In the genomic region with DNA sequence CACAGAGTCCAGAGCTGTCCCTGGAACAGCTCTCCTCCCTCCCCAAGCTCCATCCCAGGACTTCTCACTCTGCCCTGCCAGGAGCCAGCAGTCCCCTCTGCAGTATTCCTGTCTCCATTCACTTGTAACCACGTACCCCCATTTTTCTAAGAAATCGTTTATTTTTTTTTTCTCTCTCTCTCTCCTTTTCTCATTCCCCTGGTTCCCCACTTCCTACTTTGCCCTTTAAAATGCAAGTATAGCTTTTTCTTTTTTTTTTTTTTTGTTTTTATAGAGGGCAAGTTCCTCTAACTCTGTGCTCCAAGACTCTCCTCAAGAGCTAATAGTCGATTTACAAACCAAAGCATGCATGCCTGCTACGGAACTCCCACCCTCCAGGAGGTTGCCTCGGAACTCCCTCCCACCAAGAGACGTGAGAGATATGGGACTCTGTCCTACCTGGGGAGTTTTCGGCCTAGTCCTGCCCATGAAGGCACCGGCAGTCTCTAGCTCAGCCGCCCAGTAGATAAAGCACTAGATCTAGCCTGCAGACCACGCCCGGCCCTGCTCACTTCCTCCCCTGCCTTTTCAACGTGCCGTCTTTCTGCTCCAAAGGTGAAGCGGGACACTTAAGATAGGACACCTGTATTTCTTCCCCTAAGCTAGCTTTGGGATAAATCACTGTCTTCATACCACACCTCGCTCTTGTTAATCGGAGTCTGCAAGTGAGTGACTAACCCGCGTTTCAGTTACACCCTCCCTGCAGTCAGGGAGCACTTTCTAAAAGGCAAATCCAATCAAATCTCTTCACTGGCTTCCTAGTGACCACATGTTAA, we compare ENCODE assay signal across 10 cellular contexts. TPM values are rescaled to one million over a fixed set of nuclear protein-coding genes. Genes with fewer than 3 reads are reported as not detected.
DNase-seq lines count a peak whose midpoint lies in the region; ATAC-seq and TF ChIP-seq lines count a peak whose summit lies in the region.
"Had no signal": no experiment of that assay in that cellular context is flagged by ENCODE, and none has a peak within 500 bp of the region (broad histone marks: within the 10 kb centered on the region; RNA-seq: fewer than 3 reads in every experiment).

No MANE protein-coding gene starts in this region.

- H2BK15ac ChIP-seq in H9 (ENCODE audit: low read depth, low read length), result no peak overlapping the region

- H3K18ac ChIP-seq in H9 (ENCODE audit: insufficient read length, low read depth, low read length), result no peak overlapping the region

- H3K4ac ChIP-seq in H9 (ENCODE audit: low read depth, low read length), result no peak overlapping the region

- POLR2A ChIA-PET in activated naive CD8-positive, alpha-beta T cell treated with anti-CD3 and anti-CD28 coated beads, Interleukin-2, amount 10 ng/mL, durations not matched to agents 7 days and 5 days (lab: Charles Lee), result interaction anchor here (0.6 kb wide), 1 partner anchor 92 kb away, joined by 3 read pairs; no protein-coding TSS in a partner anchor
- POLR2A ChIA-PET in naive thymus-derived CD8-positive, alpha-beta T cell (lab: Charles Lee), result interaction anchor here (0.6 kb wide), 1 partner anchor 356 kb away, joined by 3 read pairs; no protein-coding TSS in a partner anchor

- H3K23me2 ChIP-seq in H9 (ENCODE audit: insufficient read length, low read depth, low read length, poor library complexity, severe bottlenecking), result no peaks in the 10 kb centered on the region

- no peaks in the 10 kb centered on the region; the same call in none of the 2 replicates for H3K27me3 Mint-ChIP-seq in H9 (ENCODE audit: low read depth)
- no peaks in the 10 kb centered on the region for H3K27me3 Mint-ChIP-seq in activated naive CD8-positive, alpha-beta T cell treated with anti-CD3 and anti-CD28 coated beads, Interleukin-2, amount 10 ng/mL, durations not matched to agents 7 days and 5 days
- H3K27me3 Mint-ChIP-seq in naive thymus-derived CD8-positive, alpha-beta T cell, result no peaks in the 10 kb centered on the region

- H2AFZ ChIP-seq in H9 (ENCODE audit: low read length), result peak overlapping the region; percentile 75

- TF ChIP-seq EP300 in gastroesophageal sphincter (IDR thresholded peaks at IDR 0.05), result no peak

- no peak overlapping the region for H4K8ac ChIP-seq in H9 (replicated peaks; ENCODE audit: insufficient read length, low read depth, low read length)

- no CpG with 5 or more reads among the region's 18 CpGs for WGBS in H9 (ENCODE audit: extremely low coverage, insufficient read length, low lambda C conversion rate)
- 59 to 66% methylated on average over 12 to 14 of the region's 18 CpGs for WGBS in gastroesophageal sphincter (ENCODE audit: low coverage in 1 of 2), 2 donors

- H3K27ac ChIP-seq in H9 (ENCODE audit: insufficient read length, low read depth, low read length), result no peak overlapping the region
- peak overlapping the region in 1 of 4 donors; percentile 38 for H3K27ac ChIP-seq in Peyer's patch
- no peak overlapping the region for H3K27ac ChIP-seq in gastroesophageal sphincter

- no peak overlapping the region for H2BK20ac ChIP-seq in H9 (ENCODE audit: low read depth, low read length, poor library complexity, severe bottlenecking)

- no peak overlapping the region for H2BK120ac ChIP-seq in H9 (ENCODE audit: low read depth, low read length, poor library complexity, severe bottlenecking)

- H3K27me3 ChIP-seq in H9 (ENCODE audit: insufficient read depth, low read length) (no peaks in the 10 kb centered on the region), Peyer's patch (no peaks in the 10 kb centered on the region), gastroesophageal sphincter (peaks cover 21% of the 10 kb centered on the region)

- TF ChIP-seq POLR2A in Peyer's patch (IDR thresholded peaks at IDR 0.05) (no peak), gastroesophageal sphincter (IDR thresholded peaks at IDR 0.05) (no peak)

- no peak overlapping the region for H2AK5ac ChIP-seq in H9 (ENCODE audit: insufficient read length, low read length)

- no peak overlapping the region for H3K56ac ChIP-seq in H9 (ENCODE audit: insufficient read length, low read depth, low read length)

- no peak overlapping the region for H2BK12ac ChIP-seq in H9 (ENCODE audit: insufficient read length, low read depth, low read length)

- H3K79me1 ChIP-seq in H9 (ENCODE audit: insufficient read depth, low read depth, low read length, poor library complexity, severe bottlenecking), result no peaks in the 10 kb centered on the region

- no peak overlapping the region for H3K9ac ChIP-seq in H9 (ENCODE audit: extremely low read depth, insufficient read length, low read length)

- peak; percentile 42 for ATAC-seq in activated naive CD8-positive, alpha-beta T cell treated with anti-CD3 and anti-CD28 coated beads, Interleukin-2, amount 10 ng/mL, durations not matched to agents 7 days and 5 days (ENCODE audit: low read depth)
- peak in 1 of 2 donors; percentile 52 for ATAC-seq in naive thymus-derived CD8-positive, alpha-beta T cell
- ATAC-seq in GM18870 (IDR thresholded peaks at IDR 0.05; ENCODE audit: unreplicated experiment) (no peak), gastroesophageal sphincter (no peak)

- no peaks in the 10 kb centered on the region for H3K9me3 Mint-ChIP-seq in H9
- H3K9me3 Mint-ChIP-seq in activated naive CD8-positive, alpha-beta T cell treated with anti-CD3 and anti-CD28 coated beads, Interleukin-2, amount 10 ng/mL, durations not matched to agents 7 days and 5 days, result no peaks in the 10 kb centered on the region
- H3K9me3 Mint-ChIP-seq in naive thymus-derived CD8-positive, alpha-beta T cell, result no peaks in the 10 kb centered on the region

- peak overlapping the region in 1 of 4 donors; percentile 33 for H3K4me3 ChIP-seq in Peyer's patch
- H3K4me3 ChIP-seq in gastroesophageal sphincter, result no peak overlapping the region

- no peaks in the 10 kb centered on the region for H4K20me1 ChIP-seq in H9 (ENCODE audit: control insufficient read depth, insufficient read depth, insufficient read length)

- TF ChIP-seq CTCF in H9 (conservative IDR thresholded peaks at IDR 0.05) (no peak), Peyer's patch (IDR thresholded peaks at IDR 0.05) (no peak), gastroesophageal sphincter (IDR thresholded peaks at IDR 0.05) (no peak)

- H3K14ac ChIP-seq in H9 (ENCODE audit: insufficient read depth, low read length), result no peak overlapping the region

- no peak overlapping the region; a peak in 1 of 5 replicates for H3K4me3 Mint-ChIP-seq in H9
- peak overlapping the region; percentile 72 for H3K4me3 Mint-ChIP-seq in activated naive CD8-positive, alpha-beta T cell treated with anti-CD3 and anti-CD28 coated beads, Interleukin-2, amount 10 ng/mL, durations not matched to agents 7 days and 5 days
- peak overlapping the region; percentile 13 to 92 (median 58) for H3K4me3 Mint-ChIP-seq in naive thymus-derived CD8-positive, alpha-beta T cell

- no peak overlapping the region for H3T11ph ChIP-seq in H9 (ENCODE audit: low read length)

- no peak overlapping the region for H4K5ac ChIP-seq in H9 (ENCODE audit: insufficient read length, low read depth, low read length)

- DNase-seq in H9, result peak; percentile 61
- DNase-seq in Peyer's patch, result peak in 2 of 3 donors; percentile 38 to 59
- no peak for DNase-seq in activated naive CD8-positive, alpha-beta T cell treated with anti-CD3 and anti-CD28 coated beads, Interleukin-2, amount 10 ng/mL, durations not matched to agents 7 days and 5 days
- peak in 3 of 10 donors; percentile 4 to 22 (median 5) for DNase-seq in naive thymus-derived CD8-positive, alpha-beta T cell
- DNase-seq in NCI-H2029 treated with DMSO at 0.1 percent for 48 hours (lab: John Stamatoyannopoulos, UW), result no peak
- DNase-seq: DMS79, NCI-H1417, retina had no signal

- H3K36me3 ChIP-seq in Peyer's patch (no peaks in the 10 kb centered on the region), gastroesophageal sphincter (no peaks in the 10 kb centered on the region)

- H3K79me2 ChIP-seq in H9 (ENCODE audit: insufficient read depth, low read length), result no peaks in the 10 kb centered on the region

- peak overlapping the region; percentile 42 for H3K4me2 ChIP-seq in H9 (ENCODE audit: insufficient read depth, insufficient read length, low read length)

- H3K4me1 ChIP-seq in H9 (ENCODE audit: insufficient read depth, low read length), result no peaks in the 10 kb centered on the region
- no peaks in the 10 kb centered on the region for H3K4me1 ChIP-seq in Peyer's patch
- H3K4me1 ChIP-seq in gastroesophageal sphincter, result no peaks in the 10 kb centered on the region

- no peak overlapping the region for H3K23ac ChIP-seq in H9 (ENCODE audit: insufficient read length, low read depth, low read length)

- H3K27ac Mint-ChIP-seq in H9, result peak overlapping the region in 1 of 3 experiments; percentile 13; a peak in 3 of 7 replicates
- H3K27ac Mint-ChIP-seq in activated naive CD8-positive, alpha-beta T cell treated with anti-CD3 and anti-CD28 coated beads, Interleukin-2, amount 10 ng/mL, durations not matched to agents 7 days and 5 days, result peak overlapping the region; percentile 75
- H3K27ac Mint-ChIP-seq in naive thymus-derived CD8-positive, alpha-beta T cell, result peak overlapping the region in 8 of 10 donors; percentile 7 to 94 (median 54)

- H3K4me1 Mint-ChIP-seq in H9, result peaks cover 9 to 16% of the 10 kb centered on the region in 2 experiments
- peaks cover 18% of the 10 kb centered on the region for H3K4me1 Mint-ChIP-seq in activated naive CD8-positive, alpha-beta T cell treated with anti-CD3 and anti-CD28 coated beads, Interleukin-2, amount 10 ng/mL, durations not matched to agents 7 days and 5 days
- H3K4me1 Mint-ChIP-seq in naive thymus-derived CD8-positive, alpha-beta T cell, result peaks cover 7 to 59% (median 26%) of the 10 kb centered on the region in 4 donors

- no peak overlapping the region for H2BK5ac ChIP-seq in H9 (ENCODE audit: insufficient read length, low read length)

- no peak overlapping the region for H4K91ac ChIP-seq in H9 (ENCODE audit: insufficient read length, low read depth, low read length)

- H3K36me3 Mint-ChIP-seq in H9 (ENCODE audit: insufficient read depth in 1 of 3, low read depth in 3 of 3), result no peaks in the 10 kb centered on the region
- H3K36me3 Mint-ChIP-seq in activated naive CD8-positive, alpha-beta T cell treated with anti-CD3 and anti-CD28 coated beads, Interleukin-2, amount 10 ng/mL, durations not matched to agents 7 days and 5 days, result no peaks in the 10 kb centered on the region
- H3K36me3 Mint-ChIP-seq in naive thymus-derived CD8-positive, alpha-beta T cell, result no peaks in the 10 kb centered on the region

- H3K9me3 ChIP-seq in H9 (ENCODE audit: control insufficient read depth, low read depth, low read length) (no peaks in the 10 kb centered on the region), Peyer's patch (no peaks in the 10 kb centered on the region), gastroesophageal sphincter (no peaks in the 10 kb centered on the region)

RNA-seq across cellular contexts. Expression of gene TNFRSF9, which starts 27.7 kb away (rescaled TPM):
- total RNA-seq in H9 (2021) (not detected in 2 replicates), Peyer's patch (1 to 10 TPM in 1 of 4 donors, under 1 TPM in 1, not detected in 2; 0.66 to 1.7 TPM), gastroesophageal sphincter (under 1 TPM in 2 of 4 donors, not detected in 2; 0.13 to 0.31 TPM)
- total RNA-seq in activated naive CD8-positive, alpha-beta T cell treated with anti-CD3 and anti-CD28 coated beads, Interleukin-2, amount 10 ng/mL, durations not matched to agents 7 days and 5 days, result 1 to 10 TPM; 2.7 to 3.2 TPM
- total RNA-seq in naive thymus-derived CD8-positive, alpha-beta T cell, result under 1 TPM; 0.05 to 0.25 TPM
- polyA plus RNA-seq in naive thymus-derived CD8-positive, alpha-beta T cell, result 1 to 10 TPM in 1 of 3 donors, under 1 TPM in 2; 0.15 to 5.1 (median 0.24) TPM

RNA-seq across cellular contexts. Expression of gene PARK7, which starts 48.6 kb away (rescaled TPM):
- total RNA-seq in H9 (2021) (370 and 379 TPM in 2 replicates), Peyer's patch (10 to 100 TPM; 48.2 to 85.8 (median 73.5) TPM), gastroesophageal sphincter (100 to 1,000 TPM; 208 to 250 (median 224) TPM)
- 100 to 1,000 TPM; 209 to 230 TPM for total RNA-seq in activated naive CD8-positive, alpha-beta T cell treated with anti-CD3 and anti-CD28 coated beads, Interleukin-2, amount 10 ng/mL, durations not matched to agents 7 days and 5 days
- total RNA-seq in naive thymus-derived CD8-positive, alpha-beta T cell, result 100 to 1,000 TPM; 110 to 113 TPM
- 100 to 1,000 TPM; 318 to 348 (median 345) TPM for polyA plus RNA-seq in naive thymus-derived CD8-positive, alpha-beta T cell

Comparison
In these comparisons a context has a peak if more than half of its experiments do, and no peak if none do; other contexts are left out.
1. DNase-seq: peak in H9 (single experiment) and Peyer's patch (2 of 3); none in activated naive CD8-positive, alpha-beta T cell treated with anti-CD3 and anti-CD28 coated beads, Interleukin-2, amount 10 ng/mL, durations not matched to agents 7 days and 5 days (single experiment) and NCI-H2029 treated with DMSO at 0.1 percent for 48 hours (single experiment).
2. H3K4me3 Mint-ChIP-seq: peak in activated naive CD8-positive, alpha-beta T cell treated with anti-CD3 and anti-CD28 coated beads, Interleukin-2, amount 10 ng/mL, durations not matched to agents 7 days and 5 days (single experiment) and naive thymus-derived CD8-positive, alpha-beta T cell (10 of 10); none in H9 (0 of 2).